ENCODE assay signal across 8 cellular contexts in the genomic region with DNA sequence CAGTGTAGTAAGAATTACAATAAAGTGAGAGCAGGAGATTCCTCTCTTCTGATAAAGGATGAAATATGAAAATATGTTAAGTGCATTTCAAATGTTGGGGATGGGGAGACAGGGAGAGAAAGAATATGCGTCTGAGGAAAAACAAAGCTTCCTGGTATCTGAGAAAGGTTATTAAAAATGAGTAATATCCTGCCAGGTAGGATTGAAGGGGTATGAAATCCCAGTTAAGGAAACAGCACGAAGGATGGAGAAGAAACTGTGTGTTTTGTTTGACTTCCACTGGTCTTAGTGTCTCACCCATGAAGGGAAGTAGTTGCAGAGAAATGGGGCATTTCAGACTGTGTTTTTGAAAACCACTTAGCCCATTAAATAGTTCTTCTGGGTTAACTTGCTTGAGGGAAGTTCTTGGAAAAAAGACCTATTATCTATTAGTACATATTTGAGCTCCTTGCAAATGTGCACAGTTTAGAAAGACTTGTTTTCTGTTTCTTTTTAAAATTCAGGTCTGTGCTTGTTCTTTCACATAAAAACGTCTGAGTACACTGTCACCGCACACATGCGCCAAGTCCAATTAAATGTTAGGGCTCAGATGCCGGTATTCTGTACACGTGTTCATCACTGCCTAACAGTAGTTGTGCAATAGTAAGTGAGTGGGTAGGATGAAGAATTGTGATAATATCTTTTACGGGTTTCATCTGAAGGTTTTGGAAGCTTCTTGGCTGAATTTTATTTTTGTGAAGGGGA.
A peak's percentile ranks its signal among the peaks of the same experiment; 100 is the strongest.
DNase-seq lines count a peak whose midpoint lies in the region; ATAC-seq and TF ChIP-seq lines count a peak whose summit lies in the region.

No MANE protein-coding gene starts in this region.

- CTCF ChIA-PET in OCI-LY7 (lab: Charles Lee; ENCODE audit: unreplicated experiment): no interaction called here

- H2AFZ ChIP-seq in OCI-LY7 (ENCODE audit: low read length): no peak overlapping the region

- DNase-seq in EL: peak; percentile 3
- peak in 2 of 4 donors; percentile 16 to 25 for DNase-seq in body of pancreas
- no peak for DNase-seq in left cardiac atrium
- peak; percentile 66 for DNase-seq in putamen (ENCODE audit: low spot score)
- DNase-seq in OCI-LY7 (ENCODE audit: low spot score): no peak
- no peak for DNase-seq in activated naive CD4-positive, alpha-beta T cell treated with Interleukin-2 at 50 U/mL for 16 hours
- no peak for DNase-seq in COLO829 (ENCODE audit: low spot score)

- H3K79me2 ChIP-seq in OCI-LY7 (ENCODE audit: insufficient read depth, low read depth, low read length): no peaks in the 10 kb centered on the region

- H3K9me2 ChIP-seq in OCI-LY7 (ENCODE audit: insufficient read depth, low read length): no peaks in the 10 kb centered on the region

- H3K27me3 ChIP-seq in body of pancreas: no peaks in the 10 kb centered on the region

- H3K4me3 ChIP-seq in body of pancreas: no peak overlapping the region
- no peak overlapping the region for H3K4me3 ChIP-seq in OCI-LY7 (ENCODE audit: low read depth, low read length, poor library complexity, severe bottlenecking)

- H3K9me3 ChIP-seq in body of pancreas: no peaks in the 10 kb centered on the region
- H3K9me3 ChIP-seq in OCI-LY7 (ENCODE audit: low read length): no peaks in the 10 kb centered on the region

- 48 to 51% methylated on average over 8 of the region's 8 CpGs for WGBS in body of pancreas, 2 donors

- no TSS peak for BruUV-seq in OCI-LY7 (replicated peaks; lab: Mats Ljungman, UMichigan)

- intact Hi-C loops in body of pancreas (cut with DNase I) (no loop called here), left cardiac atrium (cut with DNase I) (no loop called here), OCI-LY7 (cut with micrococcal nuclease; ENCODE audit: unreplicated experiment) (no loop called here)

- H3K27ac ChIP-seq in body of pancreas (no peak overlapping the region), OCI-LY7 (ENCODE audit: low read depth, low read length, poor library complexity, severe bottlenecking) (no peak overlapping the region)

- POLR2A ChIA-PET in OCI-LY7 (lab: Charles Lee): interaction anchor here (0.6 kb wide), 1 partner anchor 1252 kb away, joined by 3 read pairs; no protein-coding TSS in a partner anchor

- TF ChIP-seq CTCF in body of pancreas (IDR thresholded peaks at IDR 0.05): no peak
- no peak for TF ChIP-seq CTCF in OCI-LY7 (conservative IDR thresholded peaks at IDR 0.05; ENCODE audit: low read length)

- TF ChIP-seq POLR2A in body of pancreas (IDR thresholded peaks at IDR 0.05): no peak

- H3K4me1 ChIP-seq in body of pancreas (no peaks in the 10 kb centered on the region), OCI-LY7 (ENCODE audit: insufficient read depth, low read length, poor library complexity, severe bottlenecking) (no peaks in the 10 kb centered on the region)

- H3K36me3 ChIP-seq in body of pancreas (replicated peaks in 1 of 2; ENCODE audit: insufficient read depth in 1 of 2, low read depth in 2 of 2) (no peaks in the 10 kb centered on the region), OCI-LY7 (ENCODE audit: insufficient read depth, low read length) (no peaks in the 10 kb centered on the region)

- no peaks in the 10 kb centered on the region for H4K20me1 ChIP-seq in OCI-LY7 (ENCODE audit: insufficient read depth, low read length)

- ATAC-seq in body of pancreas: peak; percentile 33
- peak; percentile 71 to 89 for ATAC-seq in left cardiac atrium
- ATAC-seq in HG03280 (IDR thresholded peaks at IDR 0.05; ENCODE audit: unreplicated experiment): no peak

- no peak overlapping the region for H3K4me2 ChIP-seq in OCI-LY7 (ENCODE audit: low read length)

Comparison
In these comparisons a context has a peak if more than half of its experiments do, and no peak if none do; other contexts are left out.
1. DNase-seq: peak in EL (single experiment) and putamen (single experiment); none in left cardiac atrium (single experiment), OCI-LY7 (single experiment), activated naive CD4-positive, alpha-beta T cell treated with Interleukin-2 at 50 U/mL for 16 hours (single experiment) and COLO829 (single experiment).